ENCODE assay signal across 25 cellular contexts in the genomic region with DNA sequence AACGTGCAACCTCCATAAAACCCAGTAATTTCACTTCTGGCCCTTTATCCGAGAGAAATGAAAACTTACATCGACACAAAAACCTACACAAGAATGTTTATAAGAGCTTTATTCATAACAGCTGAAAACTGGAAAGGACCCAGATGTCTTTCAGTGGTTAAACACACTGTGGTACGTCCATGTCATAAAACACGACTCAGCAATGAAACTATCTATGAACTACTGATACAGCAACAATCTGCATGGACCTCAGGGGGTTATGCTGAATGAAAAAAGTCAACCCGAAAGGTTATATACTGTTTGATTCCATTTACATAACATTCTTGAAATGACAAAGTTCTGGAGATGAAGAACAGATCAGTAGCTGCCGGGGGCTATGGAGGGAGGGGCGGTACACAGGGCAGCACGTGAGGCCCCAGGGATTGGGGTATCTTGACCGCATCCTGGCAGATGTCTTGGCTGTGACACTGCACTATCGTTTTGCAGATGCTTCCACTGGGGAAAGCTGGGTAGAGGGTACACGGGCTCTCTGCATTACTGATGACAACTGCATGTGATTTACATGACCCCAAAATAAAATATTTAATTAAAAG. TPM values are rescaled to one million over a fixed set of nuclear protein-coding genes. Genes with fewer than 3 reads are reported as not detected.
A peak's percentile ranks its signal among the peaks of the same experiment; 100 is the strongest.
DNase-seq lines count a peak whose midpoint lies in the region; ATAC-seq lines count a peak whose summit lies in the region.
"Had no signal": no experiment of that assay in that cellular context is flagged by ENCODE, and none has a peak within 500 bp of the region (broad histone marks: within the 10 kb centered on the region; RNA-seq: fewer than 3 reads in every experiment).

No MANE protein-coding gene starts in this region.

- no peak for DNase-seq in activated T-cell treated with anti-CD3 and anti-CD28 coated beads, Interleukin-2, amount 50 U/mL, for 24 hours
- DNase-seq in activated T-cell treated with anti-CD3 and anti-CD28 coated beads for 4 hours (no peak), T-helper 17 cell (no peak), memory B cell (ENCODE audit: low spot score in 2 of 2) (no peak), sciatic nerve (ENCODE audit: low spot score) (no peak), SW480 (ENCODE audit: low spot score) (no peak)
- DNase-seq: amniotic stem cell, BE2C, DND-41, mesendoderm, MG63, NCI-H1417 treated with DMSO at 0.1 percent for 48 hours, NCI-H345, Peyer's patch, SIG-M5 had no signal

- peak overlapping the region; percentile 41; the same call in 1 of the 2 replicates for H3K9ac ChIP-seq in BLaER1

- H4K20me1 ChIP-seq in BLaER1, result peaks cover 40% of the 10 kb centered on the region

- peak overlapping the region; percentile 64 for H3K4me3 Mint-ChIP-seq in activated T-cell treated with anti-CD3 and anti-CD28 coated beads, Interleukin-2, amount 50 U/mL, for 24 hours
- H3K4me3 Mint-ChIP-seq in T-helper 17 cell (no peak overlapping the region), memory B cell (peak overlapping the region; percentile 11)
- H3K4me3 Mint-ChIP-seq: activated T-helper 1 cell treated with anti-CD3 and anti-CD28 coated beads, Interleukin-12 subunit alpha, Interleukin-12 subunit beta, Interleukin-2, Interleukin-4 antibody, amounts not matched to agents 30 ng/mL and 10 ng/mL and 1 ng/mL, durations not matched to agents 14 hours and 24 hours and 36 hours; type B pancreatic cell had no signal

- H3K4me1 Mint-ChIP-seq in activated T-cell treated with anti-CD3 and anti-CD28 coated beads, Interleukin-2, amount 50 U/mL, for 24 hours (ENCODE audit: low read depth), result peaks cover 42% of the 10 kb centered on the region
- H3K4me1 Mint-ChIP-seq in T-helper 17 cell (peaks cover 28% of the 10 kb centered on the region), memory B cell (peaks cover 33% of the 10 kb centered on the region)

- no peaks in the 10 kb centered on the region for H3K9me3 Mint-ChIP-seq in activated T-cell treated with anti-CD3 and anti-CD28 coated beads, Interleukin-2, amount 50 U/mL, for 24 hours
- no peaks in the 10 kb centered on the region for H3K9me3 Mint-ChIP-seq in memory B cell
- H3K9me3 Mint-ChIP-seq: activated T-helper 1 cell treated with anti-CD3 and anti-CD28 coated beads, Interleukin-12 subunit alpha, Interleukin-12 subunit beta, Interleukin-2, Interleukin-4 antibody, amounts not matched to agents 30 ng/mL and 10 ng/mL and 1 ng/mL, durations not matched to agents 14 hours and 24 hours and 36 hours; type B pancreatic cell had no signal

- H3K4me2 ChIP-seq in BLaER1, result peak overlapping the region; percentile 88

- H3K27me3 ChIP-seq in BLaER1, result no peaks in the 10 kb centered on the region
- H3K27me3 ChIP-seq: BE2C, MG63, Peyer's patch had no signal

- peak overlapping the region; percentile 96 for H3K27ac Mint-ChIP-seq in activated T-cell treated with anti-CD3 and anti-CD28 coated beads, Interleukin-2, amount 50 U/mL, for 24 hours
- H3K27ac Mint-ChIP-seq in T-helper 17 cell (peak overlapping the region; percentile 21), memory B cell (no peak overlapping the region)
- H3K27ac Mint-ChIP-seq: type B pancreatic cell had no signal

- H3K9me3 ChIP-seq in BLaER1 (peaks cover under 1% of the 10 kb centered on the region; the same call in 1 of the 2 replicates), T-helper 17 cell (ENCODE audit: control insufficient read depth, low read length, poor library complexity, severe bottlenecking) (no peaks in the 10 kb centered on the region)
- H3K9me3 ChIP-seq: BE2C, HAP-1, MG63, Peyer's patch had no signal

- H3K27ac ChIP-seq in BLaER1, result peak overlapping the region; percentile 75
- H3K27ac ChIP-seq: Peyer's patch had no signal

- H3K4me3 ChIP-seq in BLaER1, result peak overlapping the region; percentile 52
- H3K4me3 ChIP-seq: HAP-1, MG63, Peyer's patch had no signal

- ATAC-seq in T-helper 17 cell, result no peak
- no peak for ATAC-seq in memory B cell (ENCODE audit: low read depth)
- no peak for ATAC-seq in sciatic nerve
- no peak for ATAC-seq in GM18870 (IDR thresholded peaks at IDR 0.05; ENCODE audit: unreplicated experiment)
- ATAC-seq: left lobe of liver had no signal

- no peaks in the 10 kb centered on the region for H3K27me3 Mint-ChIP-seq in activated T-cell treated with anti-CD3 and anti-CD28 coated beads, Interleukin-2, amount 50 U/mL, for 24 hours
- no peaks in the 10 kb centered on the region for H3K27me3 Mint-ChIP-seq in T-helper 17 cell
- no peaks in the 10 kb centered on the region for H3K27me3 Mint-ChIP-seq in memory B cell
- H3K27me3 Mint-ChIP-seq: type B pancreatic cell had no signal

- intact Hi-C loops in sciatic nerve (cut with DNase I), result no loop called here

- peaks cover 37% of the 10 kb centered on the region for H3K36me3 Mint-ChIP-seq in activated T-cell treated with anti-CD3 and anti-CD28 coated beads, Interleukin-2, amount 50 U/mL, for 24 hours (ENCODE audit: low read depth)
- H3K36me3 Mint-ChIP-seq in T-helper 17 cell (ENCODE audit: low read depth) (no peaks in the 10 kb centered on the region), memory B cell (peaks cover 13% of the 10 kb centered on the region)

- H3K36me3 ChIP-seq in BLaER1, result peaks cover 8% of the 10 kb centered on the region
- H3K36me3 ChIP-seq: Peyer's patch had no signal

- peaks cover 48% of the 10 kb centered on the region for H3K4me1 ChIP-seq in BLaER1
- H3K4me1 ChIP-seq: BE2C, HAP-1 had no signal

RNA-seq across cellular contexts. Expression of a gene that starts 4.1 kb away (rescaled TPM):
- total RNA-seq in T-helper 17 cell (1 to 10 TPM; 1.9 to 2.4 TPM), sciatic nerve (9.0 TPM)

RNA-seq across cellular contexts. Expression of a gene that starts 4.2 kb away (rescaled TPM):
- total RNA-seq in T-helper 17 cell, result 100 to 1,000 TPM; 170 to 171 TPM
- total RNA-seq in sciatic nerve, result 105 TPM

RNA-seq across cellular contexts. Expression of a gene that starts 22.6 kb away (rescaled TPM):
- total RNA-seq in T-helper 17 cell (not detected), sciatic nerve (not detected)
- total RNA-seq: A673; activated T-helper 1 cell treated with anti-CD3 and anti-CD28 coated beads, Interleukin-12 subunit alpha, Interleukin-12 subunit beta, Interleukin-2, Interleukin-4 antibody, amounts not matched to agents 30 ng/mL and 10 ng/mL and 1 ng/mL, durations not matched to agents 14 hours and 24 hours and 36 hours; chondrocyte; glomerular endothelial cell; left lobe of liver; Peyer's patch; subcutaneous adipose tissue had no signal

RNA-seq across cellular contexts. Expression of a gene that starts 57.5 kb away (rescaled TPM):
- total RNA-seq in T-helper 17 cell (10 to 100 TPM; 50.3 to 52.2 TPM), sciatic nerve (70.3 TPM)
